1 cellular context compared by ENCODE assay signal in genomic region chr6:37207903-37208456, GRCh38.
TF ChIP-seq lines count a peak whose summit lies in the region.

No MANE protein-coding gene starts in this region.

TF ChIP-seq in HepG2, 621 proteins besides CTCF, POLR2A, EP300 and RAD21 (continued from another document and continues in another):
- TF ChIP-seq SP1 (IDR thresholded peaks at IDR 0.05) (no peak), SP1 (CRISPR knock-in tag; IDR thresholded peaks at IDR 0.05) (peak; percentile 31; the same call in 1 of the 2 replicates), SCMH1 (CRISPR knock-in tag; IDR thresholded peaks at IDR 0.05; ENCODE audit: borderline replicate concordance) (no peak), KDM2A (CRISPR knock-in tag; IDR thresholded peaks at IDR 0.05; ENCODE audit: borderline replicate concordance, low read depth) (peak; percentile 66; the same call in 1 of the 2 replicates), UBTF (CRISPR knock-in tag; IDR thresholded peaks at IDR 0.05) (peak; percentile 18; the same call in 1 of the 2 replicates), ZBTB44 (CRISPR knock-in tag; IDR thresholded peaks at IDR 0.05) (no peak), PBX3 (CRISPR knock-in tag; IDR thresholded peaks at IDR 0.05; ENCODE audit: borderline replicate concordance) (no peak), HNRNPK (IDR thresholded peaks at IDR 0.05; ENCODE audit: low read depth, low read length, poor library complexity, severe bottlenecking) (no peak), ATF7 (IDR thresholded peaks at IDR 0.05) (no peak), ATF7 (CRISPR knock-in tag; IDR thresholded peaks at IDR 0.05) (no peak), KDM5B (CRISPR knock-in tag; IDR thresholded peaks at IDR 0.05; ENCODE audit: borderline replicate concordance) (no peak; the same call in 1 of the 2 replicates), SOX13 (IDR thresholded peaks at IDR 0.05) (no peak), SOX13 (CRISPR knock-in tag; conservative IDR thresholded peaks at IDR 0.05 in 1 of 2, IDR thresholded peaks at IDR 0.05 in 1 of 2) (no peak), TOE1 (CRISPR knock-in tag; IDR thresholded peaks at IDR 0.05) (no peak), ATF6 (CRISPR knock-in tag; conservative IDR thresholded peaks at IDR 0.05) (no peak), HOXA5 (CRISPR knock-in tag; IDR thresholded peaks at IDR 0.05) (no peak), ZBTB10 (CRISPR knock-in tag; IDR thresholded peaks at IDR 0.05; ENCODE audit: borderline replicate concordance) (no peak), ZBED4 (CRISPR knock-in tag; IDR thresholded peaks at IDR 0.05; ENCODE audit: borderline replicate concordance) (no peak), ZNF317 (CRISPR knock-in tag; IDR thresholded peaks at IDR 0.05) (no peak), ISX (CRISPR knock-in tag; conservative IDR thresholded peaks at IDR 0.05) (no peak), MEIS1 (CRISPR knock-in tag; IDR thresholded peaks at IDR 0.05; ENCODE audit: borderline replicate concordance) (no peak), HOXA3 (CRISPR knock-in tag; IDR thresholded peaks at IDR 0.05) (no peak), ZFY (CRISPR knock-in tag; IDR thresholded peaks at IDR 0.05) (no peak), THYN1 (CRISPR knock-in tag; IDR thresholded peaks at IDR 0.05; ENCODE audit: borderline replicate concordance, low read depth) (no peak), DZIP1 (CRISPR knock-in tag; IDR thresholded peaks at IDR 0.05) (no peak), MED13 (CRISPR knock-in tag; IDR thresholded peaks at IDR 0.05) (no peak), ZFX (CRISPR knock-in tag; IDR thresholded peaks at IDR 0.05; ENCODE audit: low read depth) (no peak), BRF2 (CRISPR knock-in tag; IDR thresholded peaks at IDR 0.05) (no peak), GLMP (CRISPR knock-in tag; IDR thresholded peaks at IDR 0.05; ENCODE audit: borderline replicate concordance) (no peak), ZNF720 (CRISPR knock-in tag; IDR thresholded peaks at IDR 0.05) (no peak), RFX1 (IDR thresholded peaks at IDR 0.05) (no peak), ZNF614 (CRISPR knock-in tag; IDR thresholded peaks at IDR 0.05; ENCODE audit: borderline replicate concordance) (peak; percentile 58; the same call in 1 of the 2 replicates), CBX5 (CRISPR knock-in tag; IDR thresholded peaks at IDR 0.05; ENCODE audit: borderline replicate concordance) (peak; percentile 77; the same call in 1 of the 2 replicates)
